In the genomic region with DNA sequence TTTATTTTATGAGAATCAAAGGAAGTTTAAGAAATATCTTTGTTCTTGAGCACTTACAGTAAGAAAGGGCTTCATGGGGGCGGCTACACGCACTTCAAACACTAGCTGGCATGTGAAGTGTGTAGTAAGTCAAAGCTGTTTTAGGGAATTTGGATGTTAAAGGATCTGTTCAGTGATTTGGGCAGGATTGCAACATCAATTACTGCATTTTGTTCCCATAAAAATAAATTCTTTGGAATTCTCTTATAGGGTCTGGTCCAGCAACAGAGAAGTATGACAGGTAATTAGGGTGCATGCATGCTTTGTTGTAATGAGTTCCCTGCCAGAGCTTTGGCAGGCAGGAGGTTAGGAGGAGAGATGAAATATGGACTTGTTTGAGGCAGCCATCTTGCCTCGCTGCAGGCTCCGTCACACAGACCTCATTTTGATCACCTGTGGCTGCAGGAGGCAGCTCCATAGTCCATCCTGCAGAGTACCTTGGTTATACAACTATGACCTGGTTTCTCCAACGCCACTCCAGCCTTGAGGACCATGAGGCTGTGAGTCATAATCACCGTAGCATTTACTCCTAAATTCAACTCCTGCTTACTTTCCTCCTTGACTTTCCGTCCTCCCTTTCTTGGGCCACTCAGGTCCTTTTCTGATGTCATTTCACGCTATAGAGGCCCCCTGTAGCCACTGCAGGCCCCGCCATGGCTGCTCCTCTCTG, we compare ENCODE assay signal across 1 cellular context.
TF ChIP-seq lines count a peak whose summit lies in the region.

No MANE protein-coding gene starts in this region.

TF ChIP-seq in WTC11, 78 proteins besides CTCF, POLR2A, EP300 and RAD21 (continued from another document):
- TF ChIP-seq, protein P1, sequence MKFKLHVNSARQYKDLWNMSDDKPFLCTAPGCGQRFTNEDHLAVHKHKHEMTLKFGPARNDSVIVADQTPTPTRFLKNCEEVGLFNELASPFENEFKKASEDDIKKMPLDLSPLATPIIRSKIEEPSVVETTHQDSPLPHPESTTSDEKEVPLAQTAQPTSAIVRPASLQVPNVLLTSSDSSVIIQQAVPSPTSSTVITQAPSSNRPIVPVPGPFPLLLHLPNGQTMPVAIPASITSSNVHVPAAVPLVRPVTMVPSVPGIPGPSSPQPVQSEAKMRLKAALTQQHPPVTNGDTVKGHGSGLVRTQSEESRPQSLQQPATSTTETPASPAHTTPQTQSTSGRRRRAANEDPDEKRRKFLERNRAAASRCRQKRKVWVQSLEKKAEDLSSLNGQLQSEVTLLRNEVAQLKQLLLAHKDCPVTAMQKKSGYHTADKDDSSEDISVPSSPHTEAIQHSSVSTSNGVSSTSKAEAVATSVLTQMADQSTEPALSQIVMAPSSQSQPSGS (CRISPR knock-in tag; IDR thresholded peaks at IDR 0.05; ENCODE audit: borderline replicate concordance, low read depth), result no peak
- no peak for TF ChIP-seq RORB (CRISPR knock-in tag; IDR thresholded peaks at IDR 0.05)
- TF ChIP-seq, protein P2, sequence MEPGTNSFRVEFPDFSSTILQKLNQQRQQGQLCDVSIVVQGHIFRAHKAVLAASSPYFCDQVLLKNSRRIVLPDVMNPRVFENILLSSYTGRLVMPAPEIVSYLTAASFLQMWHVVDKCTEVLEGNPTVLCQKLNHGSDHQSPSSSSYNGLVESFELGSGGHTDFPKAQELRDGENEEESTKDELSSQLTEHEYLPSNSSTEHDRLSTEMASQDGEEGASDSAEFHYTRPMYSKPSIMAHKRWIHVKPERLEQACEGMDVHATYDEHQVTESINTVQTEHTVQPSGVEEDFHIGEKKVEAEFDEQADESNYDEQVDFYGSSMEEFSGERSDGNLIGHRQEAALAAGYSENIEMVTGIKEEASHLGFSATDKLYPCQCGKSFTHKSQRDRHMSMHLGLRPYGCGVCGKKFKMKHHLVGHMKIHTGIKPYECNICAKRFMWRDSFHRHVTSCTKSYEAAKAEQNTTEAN (CRISPR knock-in tag; IDR thresholded peaks at IDR 0.05), result no peak
- TF ChIP-seq JAZF1 (CRISPR knock-in tag; IDR thresholded peaks at IDR 0.05), result no peak
- TF ChIP-seq, protein P3, sequence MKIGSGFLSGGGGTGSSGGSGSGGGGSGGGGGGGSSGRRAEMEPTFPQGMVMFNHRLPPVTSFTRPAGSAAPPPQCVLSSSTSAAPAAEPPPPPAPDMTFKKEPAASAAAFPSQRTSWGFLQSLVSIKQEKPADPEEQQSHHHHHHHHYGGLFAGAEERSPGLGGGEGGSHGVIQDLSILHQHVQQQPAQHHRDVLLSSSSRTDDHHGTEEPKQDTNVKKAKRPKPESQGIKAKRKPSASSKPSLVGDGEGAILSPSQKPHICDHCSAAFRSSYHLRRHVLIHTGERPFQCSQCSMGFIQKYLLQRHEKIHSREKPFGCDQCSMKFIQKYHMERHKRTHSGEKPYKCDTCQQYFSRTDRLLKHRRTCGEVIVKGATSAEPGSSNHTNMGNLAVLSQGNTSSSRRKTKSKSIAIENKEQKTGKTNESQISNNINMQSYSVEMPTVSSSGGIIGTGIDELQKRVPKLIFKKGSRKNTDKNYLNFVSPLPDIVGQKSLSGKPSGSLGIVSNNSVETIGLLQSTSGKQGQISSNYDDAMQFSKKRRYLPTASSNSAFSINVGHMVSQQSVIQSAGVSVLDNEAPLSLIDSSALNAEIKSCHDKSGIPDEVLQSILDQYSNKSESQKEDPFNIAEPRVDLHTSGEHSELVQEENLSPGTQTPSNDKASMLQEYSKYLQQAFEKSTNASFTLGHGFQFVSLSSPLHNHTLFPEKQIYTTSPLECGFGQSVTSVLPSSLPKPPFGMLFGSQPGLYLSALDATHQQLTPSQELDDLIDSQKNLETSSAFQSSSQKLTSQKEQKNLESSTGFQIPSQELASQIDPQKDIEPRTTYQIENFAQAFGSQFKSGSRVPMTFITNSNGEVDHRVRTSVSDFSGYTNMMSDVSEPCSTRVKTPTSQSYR (CRISPR knock-in tag; IDR thresholded peaks at IDR 0.05), result no peak
- TF ChIP-seq NR1H2 (CRISPR knock-in tag; IDR thresholded peaks at IDR 0.05), result no peak
- no peak for TF ChIP-seq ZNF121 (CRISPR knock-in tag; IDR thresholded peaks at IDR 0.05)
- no peak for TF ChIP-seq EMX1 (CRISPR knock-in tag; IDR thresholded peaks at IDR 0.05)
- TF ChIP-seq KAT7 (CRISPR knock-in tag; IDR thresholded peaks at IDR 0.05; ENCODE audit: borderline replicate concordance), result no peak
- TF ChIP-seq, protein P4, sequence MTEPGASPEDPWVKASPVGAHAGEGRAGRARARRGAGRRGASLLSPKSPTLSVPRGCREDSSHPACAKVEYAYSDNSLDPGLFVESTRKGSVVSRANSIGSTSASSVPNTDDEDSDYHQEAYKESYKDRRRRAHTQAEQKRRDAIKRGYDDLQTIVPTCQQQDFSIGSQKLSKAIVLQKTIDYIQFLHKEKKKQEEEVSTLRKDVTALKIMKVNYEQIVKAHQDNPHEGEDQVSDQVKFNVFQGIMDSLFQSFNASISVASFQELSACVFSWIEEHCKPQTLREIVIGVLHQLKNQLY (CRISPR knock-in tag; IDR thresholded peaks at IDR 0.05), result no peak
- TF ChIP-seq NFATC4 (CRISPR knock-in tag; IDR thresholded peaks at IDR 0.05), result no peak
- no peak for TF ChIP-seq NFYB (CRISPR knock-in tag; conservative IDR thresholded peaks at IDR 0.05; ENCODE audit: low read depth)
TF ChIP-seq in WTC11: peak in this region for 0.
